Comparison of ENCODE assay signal across 8 cellular contexts in the genomic region with DNA sequence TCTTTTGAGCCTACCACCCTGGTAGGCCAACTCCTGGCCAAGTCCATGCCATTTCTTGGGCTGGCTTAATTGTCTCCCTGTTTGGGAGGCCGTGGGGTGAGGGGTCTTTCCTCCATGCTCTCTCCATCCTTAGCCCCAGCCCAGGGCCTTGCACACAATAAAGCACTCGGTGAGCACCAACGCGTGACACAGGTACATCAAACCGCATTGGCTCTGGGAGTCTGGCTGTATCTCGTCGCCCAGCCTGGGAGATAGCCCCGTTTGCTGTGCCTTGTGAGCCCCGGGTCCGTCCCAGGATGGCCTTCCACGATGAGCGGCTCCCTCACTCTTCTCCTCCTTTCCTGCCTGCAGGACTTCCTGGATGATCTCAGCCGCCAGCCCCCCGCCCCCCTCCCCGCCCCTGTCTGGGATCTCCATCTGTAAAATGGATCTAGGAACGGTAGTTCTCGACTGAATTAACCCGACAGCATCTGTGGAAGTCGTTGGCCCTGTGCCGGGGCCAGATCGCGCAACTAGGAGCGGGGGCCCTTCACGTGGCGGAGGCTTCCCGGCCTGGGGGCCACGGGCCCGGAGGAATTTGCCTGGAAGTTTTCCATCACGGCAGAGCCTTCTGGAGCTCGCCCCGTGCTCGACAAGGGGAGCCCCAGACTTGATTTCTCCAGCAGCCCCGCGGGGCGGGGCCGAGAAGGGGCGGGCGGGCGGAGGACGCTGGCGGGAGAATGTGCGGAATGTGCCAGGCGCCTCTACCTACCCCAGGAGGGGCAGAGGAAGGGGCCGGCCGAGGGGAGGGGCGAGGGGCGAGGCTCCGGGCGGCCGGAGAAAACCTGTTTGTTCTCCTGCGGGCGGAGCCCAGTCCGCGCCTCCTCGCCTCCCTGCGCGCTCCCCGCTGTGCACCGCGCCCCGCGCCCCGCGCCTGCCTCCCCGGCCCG. TPM values are rescaled to one million over a fixed set of nuclear protein-coding genes. Genes with fewer than 3 reads are reported as not detected.
DNase-seq lines count a peak whose midpoint lies in the region; ATAC-seq, FAIRE-seq and TF ChIP-seq lines count a peak whose summit lies in the region.

Gene ZNF185, plus strand, starts transcription at position 852 of the 929 bp plus-strand sequence. CDS start 16,423 bp downstream, outside the sequence.

- H3K27me3 ChIP-seq in H1 (replicated peaks in 1 of 4; ENCODE audit: control insufficient read depth in 3 of 4, extremely low read depth in 1 of 4, insufficient read depth in 3 of 4, low read length in 3 of 4) = no peaks in the 10 kb centered on the region; a peak in 1 of 7 replicates

- no peak within 1 kb of the TSS; the same call in 1 of the 2 replicates for H3K27ac ChIP-seq in H1 (ENCODE audit: low read depth, low read length)

- H3K23ac ChIP-seq in H1 (ENCODE audit: insufficient read length) = no peak within 1 kb of the TSS

- no peak for TF ChIP-seq POLR2A in H1 (IDR thresholded peaks at IDR 0.05; ENCODE audit: control extremely low read depth in 1 of 2, low read depth in 2 of 2, low read length in 2 of 2)

- H3K9me3 ChIP-seq in H1 (ENCODE audit: insufficient read depth in 2 of 2, low read depth in 1 of 2, low read length in 1 of 2) = no peaks in the 10 kb centered on the region

- peak within 1 kb of the TSS; percentile 72; the same call in 1 of the 2 replicates for H2BK20ac ChIP-seq in H1 (ENCODE audit: low read length)

- H3K27me3 Mint-ChIP-seq in CD14-positive monocyte (ENCODE audit: low read depth in 3 of 3) = peaks cover 18 to 49% (median 44%) of the 10 kb centered on the region in 3 donors
- peaks cover 5 to 34% (median 18%) of the 10 kb centered on the region in 5 donors for H3K27me3 Mint-ChIP-seq in naive thymus-derived CD8-positive, alpha-beta T cell
- H3K27me3 Mint-ChIP-seq in T-helper 2 cell treated with Interferon-gamma antibody and Interleukin-4, amounts not matched to agents 5 μg/mL and 100 μg/mL, for 36 hours (ENCODE audit: low read depth) = peaks cover 16% of the 10 kb centered on the region

- no peak within 1 kb of the TSS for H3K56ac ChIP-seq in H1 (replicated peaks; ENCODE audit: insufficient read length, low read depth, low read length)

- H3K4me1 ChIP-seq in H1 (replicated peaks in 1 of 4; ENCODE audit: control insufficient read depth in 3 of 4, insufficient read depth in 4 of 4, low read length in 3 of 4) = peaks cover 0 to 29% (median 18%) of the 10 kb centered on the region in 4 experiments; a peak in 4 of 7 replicates

- no peak within 1 kb of the TSS; a peak in 1 of 7 replicates for H3K9ac ChIP-seq in H1 (replicated peaks in 1 of 4; ENCODE audit: extremely low read depth in 1 of 4, low read depth in 3 of 4, low read length in 3 of 4)

- H3K36me3 ChIP-seq in H1 (ENCODE audit: control insufficient read depth in 2 of 4, insufficient read depth in 4 of 4, low read length in 3 of 4) = no peaks in the 10 kb centered on the region

- intact Hi-C loops in CD14-positive monocyte (cut with micrococcal nuclease) = no loop called here
- intact Hi-C loops in head of caudate nucleus (cut with DNase I) = no loop called here

- 8% methylated on average over 13 of the region's 66 CpGs; no CpG with 5 or more reads in 1 of the 2 experiments for WGBS in H1 (ENCODE audit: extremely low coverage in 1 of 2, insufficient coverage in 1 of 2, insufficient read length in 1 of 2, insufficient replicate concordance in 2 of 2, low coverage in 1 of 2, low lambda C conversion rate in 2 of 2, missing lambda C conversion rate in 1 of 2), 2 experiments

- H2AFZ ChIP-seq in H1 (ENCODE audit: low read length) = no peak within 1 kb of the TSS

- H4K5ac ChIP-seq in H1 (ENCODE audit: insufficient read length, low read depth, low read length) = no peak within 1 kb of the TSS

- TF ChIP-seq CTCF in CD14-positive monocyte (IDR thresholded peaks at IDR 0.05) = no peak
- TF ChIP-seq CTCF in H1 (IDR thresholded peaks at IDR 0.05; ENCODE audit: control extremely low read depth in 1 of 3, insufficient read depth in 1 of 3, low read depth in 1 of 3, low read length in 3 of 3) = no peak

- peaks cover 2% of the 10 kb centered on the region; the same call in 1 of the 2 replicates for H3K23me2 ChIP-seq in H1 (ENCODE audit: low read depth, low read length)

- 0 out of 2 replicates have a peak within 1 kb of the TSS, but pooled peaks have one; percentile 46 for H2BK15ac ChIP-seq in H1 (ENCODE audit: low read length)

- H3K4me1 Mint-ChIP-seq in CD14-positive monocyte = peaks cover 8% of the 10 kb centered on the region
- peaks cover 0 to 5% (median 0%) of the 10 kb centered on the region in 4 donors for H3K4me1 Mint-ChIP-seq in naive thymus-derived CD8-positive, alpha-beta T cell
- no peaks in the 10 kb centered on the region for H3K4me1 Mint-ChIP-seq in T-helper 2 cell treated with Interferon-gamma antibody and Interleukin-4, amounts not matched to agents 5 μg/mL and 100 μg/mL, for 36 hours (ENCODE audit: low read depth)

- H4K91ac ChIP-seq in H1 (replicated peaks; ENCODE audit: insufficient read length, low read length) = peak within 1 kb of the TSS; percentile 83

- POLR2A ChIA-PET in H1 (lab: Charles Lee; ENCODE audit: partially characterized antibody) = no interaction called here
- POLR2A ChIA-PET in naive thymus-derived CD8-positive, alpha-beta T cell (lab: Charles Lee) = no interaction called here

- H2BK120ac ChIP-seq in H1 (replicated peaks; ENCODE audit: low read depth, low read length) = peak within 1 kb of the TSS; percentile 75

- CTCF ChIA-PET in H1 (lab: Charles Lee; ENCODE audit: partially characterized antibody) = interaction anchor here (1.4 to 9.6 kb wide), 2 partner anchors 17 to 28 kb away, joined by 3 to 94 read pairs; no protein-coding TSS in a partner anchor

- H3K27ac Mint-ChIP-seq in CD14-positive monocyte = no peak within 1 kb of the TSS
- H3K27ac Mint-ChIP-seq in naive thymus-derived CD8-positive, alpha-beta T cell = no peak within 1 kb of the TSS
- no peak within 1 kb of the TSS for H3K27ac Mint-ChIP-seq in T-helper 2 cell treated with Interferon-gamma antibody and Interleukin-4, amounts not matched to agents 5 μg/mL and 100 μg/mL, for 36 hours

- peak within 1 kb of the TSS; percentile 41 to 67 for H3K4me2 ChIP-seq in H1 (ENCODE audit: insufficient read depth in 1 of 2, low read depth in 2 of 2, low read length in 2 of 2)

- H2BK12ac ChIP-seq in H1 (ENCODE audit: low read depth, low read length) = peak within 1 kb of the TSS; percentile 84; the same call in 1 of the 2 replicates

- peak within 1 kb of the TSS; percentile 75 for H2AK5ac ChIP-seq in H1 (ENCODE audit: low read depth, low read length)

- no peak for TF ChIP-seq EP300 in Ishikawa (IDR thresholded peaks at IDR 0.05; ENCODE audit: borderline replicate concordance)
- no peak for TF ChIP-seq EP300 in H1 (IDR thresholded peaks at IDR 0.05; ENCODE audit: borderline replicate concordance in 1 of 2, low read depth in 2 of 2, low read length in 2 of 2)

- peak within 1 kb of the TSS in 2 of 4 experiments; percentile 50 to 59; a peak in 4 of 8 replicates for H3K4me3 ChIP-seq in H1 (ENCODE audit: extremely low read depth in 1 of 4, insufficient read depth in 2 of 4, low read depth in 3 of 4, low read length in 4 of 4)

- FAIRE-seq in H1 (lab: Jason Lieb, UNC) = no peak

- H3K9me3 Mint-ChIP-seq in CD14-positive monocyte = peaks cover 0 to 3% (median 0%) of the 10 kb centered on the region in 7 donors
- H3K9me3 Mint-ChIP-seq in naive thymus-derived CD8-positive, alpha-beta T cell = no peaks in the 10 kb centered on the region
- no peaks in the 10 kb centered on the region for H3K9me3 Mint-ChIP-seq in T-helper 2 cell treated with Interferon-gamma antibody and Interleukin-4, amounts not matched to agents 5 μg/mL and 100 μg/mL, for 36 hours

- H3K79me2 ChIP-seq in H1 (ENCODE audit: control insufficient read depth in 1 of 2, insufficient read depth in 2 of 2, low read length in 2 of 2) = no peaks in the 10 kb centered on the region

- no peak for DNase-seq in CD14-positive monocyte (ENCODE audit: low spot score)
- DNase-seq in H1 (ENCODE audit: low read depth in 1 of 2, low spot score in 2 of 2) = peak in 1 of 2 experiments; percentile 81
- no peak for DNase-seq in naive thymus-derived CD8-positive, alpha-beta T cell
- no peak for DNase-seq in activated CD8-positive, alpha-beta memory T cell treated with anti-CD3 and anti-CD28 coated beads, Interleukin-2, amount 50 U/mL, for 4 hours
- DNase-seq in head of caudate nucleus = no peak
- DNase-seq in T-helper 2 cell treated with Interferon-gamma antibody and Interleukin-4, amounts not matched to agents 5 μg/mL and 100 μg/mL, for 36 hours (ENCODE audit: low spot score) = no peak

- H4K20me1 ChIP-seq in H1 (replicated peaks in 1 of 2; ENCODE audit: control insufficient read depth in 1 of 2, insufficient read depth in 2 of 2, low read length in 2 of 2) = no peaks in the 10 kb centered on the region

- peak within 1 kb of the TSS; percentile 83 for H3K4ac ChIP-seq in H1 (replicated peaks; ENCODE audit: insufficient read length, low read depth, low read length)

- ATAC-seq in naive thymus-derived CD8-positive, alpha-beta T cell = no peak
- no peak for ATAC-seq in HG03045 (IDR thresholded peaks at IDR 0.05; ENCODE audit: unreplicated experiment)

- H3K14ac ChIP-seq in H1 (ENCODE audit: insufficient read length) = no peak within 1 kb of the TSS

- no peaks in the 10 kb centered on the region for H3K36me3 Mint-ChIP-seq in CD14-positive monocyte
- peaks cover 0 to 3% (median 0%) of the 10 kb centered on the region in 3 donors for H3K36me3 Mint-ChIP-seq in naive thymus-derived CD8-positive, alpha-beta T cell
- no peaks in the 10 kb centered on the region for H3K36me3 Mint-ChIP-seq in T-helper 2 cell treated with Interferon-gamma antibody and Interleukin-4, amounts not matched to agents 5 μg/mL and 100 μg/mL, for 36 hours (ENCODE audit: low read depth)

- no peaks in the 10 kb centered on the region for H3K79me1 ChIP-seq in H1 (ENCODE audit: low read depth, low read length)

- peak within 1 kb of the TSS in 1 of 2 donors; percentile 64 for H3K4me3 Mint-ChIP-seq in CD14-positive monocyte
- H3K4me3 Mint-ChIP-seq in naive thymus-derived CD8-positive, alpha-beta T cell = peak within 1 kb of the TSS in 8 of 10 donors; percentile 21 to 63 (median 52)
- no peak within 1 kb of the TSS for H3K4me3 Mint-ChIP-seq in T-helper 2 cell treated with Interferon-gamma antibody and Interleukin-4, amounts not matched to agents 5 μg/mL and 100 μg/mL, for 36 hours

- peak within 1 kb of the TSS; percentile 43; the same call in 1 of the 2 replicates for H4K8ac ChIP-seq in H1 (ENCODE audit: extremely low read depth, insufficient read depth, low read length)

- TF ChIP-seq RAD21 in Ishikawa (IDR thresholded peaks at IDR 0.05; ENCODE audit: low read depth) = no peak
- TF ChIP-seq RAD21 in H1 (IDR thresholded peaks at IDR 0.05 in 1 of 2, conservative IDR thresholded peaks at IDR 0.05 in 1 of 2; ENCODE audit: low read depth in 2 of 2, low read length in 2 of 2) = no peak

- H3K18ac ChIP-seq in H1 (ENCODE audit: extremely low read depth, low read length) = peak within 1 kb of the TSS; percentile 83

- peak within 1 kb of the TSS; percentile 71; the same call in 1 of the 2 replicates for H2BK5ac ChIP-seq in H1 (ENCODE audit: low read depth, low read length)

RNA-seq across cellular contexts. Expression of gene ZNF185, which starts in this region (rescaled TPM):
- polyA plus RNA-seq in CD14-positive monocyte (10 to 100 TPM; 39.1 to 82.9 TPM), H1 (2011; rRNA removed) (18.6 and 20.1 TPM in 2 replicates)
- total RNA-seq in H1 (2021; fragmentation: NEBNext Ultra II Directional; extraction: Animal tissue kit (Norgen Biotek cat#: 25700)) = 15.4 and 15.6 TPM in 2 replicates
- 16.8 TPM for polyA plus RNA-seq in H1 (2011; cell fraction: cytosol; rRNA removed)
- polyA plus RNA-seq in H1 (2011; cell fraction: nucleus; rRNA removed) = 33.8 TPM
- 13.5 to 18.5 TPM (median 15.8 TPM) in 4 replicates for polyA plus RNA-seq in H1 (2012, experiment 1 of 2)
- polyA plus RNA-seq in H1 (2012, experiment 2 of 2) = 6.4 TPM
- 8.5 TPM for polyA plus RNA-seq in H1 (2013, experiment 1 of 2)
- 9.2 TPM for polyA plus RNA-seq in H1 (2013, experiment 2 of 2)
- polyA minus RNA-seq in H1 (2011; rRNA and poly(A)+ RNA removed) = 17.3 and 24.3 TPM in 2 replicates
- 10.8 TPM for polyA minus RNA-seq in H1 (2011; cell fraction: cytosol; rRNA and poly(A)+ RNA removed)
- 9.4 TPM for polyA minus RNA-seq in H1 (2011; cell fraction: nucleus; rRNA and poly(A)+ RNA removed)
- total RNA-seq in naive thymus-derived CD8-positive, alpha-beta T cell = 1 to 10 TPM; 2.6 to 2.7 TPM
- 1 to 10 TPM; 1.8 to 2.8 (median 2.6) TPM for polyA plus RNA-seq in naive thymus-derived CD8-positive, alpha-beta T cell
